Comparison of ENCODE assay signal across 8 cellular contexts in the genomic region with DNA sequence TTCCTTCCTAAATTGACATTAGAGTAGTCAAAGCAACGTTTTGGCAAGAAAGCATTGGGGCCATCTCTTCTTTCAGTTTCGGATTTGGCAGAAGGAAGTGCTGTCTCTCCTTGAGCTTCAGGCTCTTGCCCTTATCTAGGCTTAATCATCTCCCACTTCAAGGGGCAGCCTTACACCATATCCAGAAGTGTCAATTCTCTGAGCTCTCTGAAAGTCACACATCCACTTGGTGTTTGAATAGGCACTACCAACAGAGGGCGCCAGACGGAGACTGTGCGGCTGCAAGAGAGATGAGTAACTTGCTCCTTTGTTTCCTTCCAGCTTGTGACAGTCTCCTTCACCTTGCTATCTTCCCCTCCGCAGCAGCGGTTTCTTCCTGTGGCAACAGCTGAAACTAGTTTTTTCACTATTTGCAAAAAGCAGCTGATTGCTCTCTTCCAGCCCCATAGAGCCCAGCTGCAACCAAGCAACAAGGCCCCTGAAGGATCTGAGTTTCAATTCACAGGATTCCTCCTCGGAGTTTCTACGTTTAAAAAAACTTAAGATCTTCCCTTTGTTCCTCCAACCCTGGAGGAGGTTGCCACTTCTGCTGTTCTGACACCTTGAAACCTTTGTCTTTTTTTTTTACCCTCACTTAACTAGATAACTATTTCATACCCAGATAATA.
DNase-seq lines count a peak whose midpoint lies in the region; ATAC-seq and TF ChIP-seq lines count a peak whose summit lies in the region.

No MANE protein-coding gene starts in this region.

- BruUV-seq in PC-3 (replicated peaks; lab: Mats Ljungman, UMichigan), result no TSS peak

- ATAC-seq in PC-3, result no peak
- ATAC-seq in activated T-cell treated with anti-CD3 and anti-CD28 coated beads, Interleukin-2, amount 50 U/mL, for 72 hours (replicated peaks in 1 of 2), result peak; percentile 97

- H3K36me3 ChIP-seq in PC-3 (ENCODE audit: low read depth, low read length), result no peaks in the 10 kb centered on the region
- H3K36me3 ChIP-seq in testis (ENCODE audit: low read depth, missing control alignments), result no peaks in the 10 kb centered on the region

- no peaks in the 10 kb centered on the region for H3F3A ChIP-seq in PC-3 (ENCODE audit: low read length, unreplicated experiment)

- H3K27me3 Mint-ChIP-seq in activated T-cell treated with anti-CD3 and anti-CD28 coated beads, Interleukin-2, amount 50 U/mL, for 72 hours (ENCODE audit: low read depth), result no peaks in the 10 kb centered on the region

- peak overlapping the region; percentile 8 to 58 for H3K4me3 Mint-ChIP-seq in activated T-cell treated with anti-CD3 and anti-CD28 coated beads, Interleukin-2, amount 50 U/mL, for 72 hours

- H2AFZ ChIP-seq in PC-3 (ENCODE audit: low read length), result no peak overlapping the region

- no peak overlapping the region for H3K9ac ChIP-seq in PC-3 (ENCODE audit: low read length)

- DNase-seq in NCI-H510A treated with DMSO at 0.1 percent for 48 hours (lab: John Stamatoyannopoulos, UW), result peak; percentile 64
- no peak for DNase-seq in NCI-H510A (lab: John Stamatoyannopoulos, UW)
- DNase-seq in KG1 (lab: John Stamatoyannopoulos, UW), result peak; percentile 80
- DNase-seq in PC-3, result peak; percentile 73
- DNase-seq in activated T-cell treated with anti-CD3 and anti-CD28 coated beads, Interleukin-2, amount 50 U/mL, for 72 hours, result peak; percentile 85 to 87
- DNase-seq in fibroblast of the aortic adventitia (ENCODE audit: low read depth), result peak; percentile 79
- peak; percentile 70 for DNase-seq in occipital lobe (lab: John Stamatoyannopoulos, UW)
- peak; percentile 92 for DNase-seq in testis

- H3K9me3 Mint-ChIP-seq in activated T-cell treated with anti-CD3 and anti-CD28 coated beads, Interleukin-2, amount 50 U/mL, for 72 hours, result no peaks in the 10 kb centered on the region

- no peaks in the 10 kb centered on the region for H4K20me1 ChIP-seq in PC-3 (ENCODE audit: low read length)

- no peak for TF ChIP-seq POLR2A in testis (IDR thresholded peaks at IDR 0.05)

- H3K27ac ChIP-seq in PC-3 (ENCODE audit: low read length) (no peak overlapping the region), testis (no peak overlapping the region)

- H3K4me1 ChIP-seq in PC-3 (ENCODE audit: insufficient read depth, low read length), result peaks cover 7% of the 10 kb centered on the region; the same call in 1 of the 2 replicates
- no peaks in the 10 kb centered on the region for H3K4me1 ChIP-seq in testis

- no peaks in the 10 kb centered on the region for H3K36me3 Mint-ChIP-seq in activated T-cell treated with anti-CD3 and anti-CD28 coated beads, Interleukin-2, amount 50 U/mL, for 72 hours (ENCODE audit: insufficient read depth in 2 of 2)

- TF ChIP-seq CTCF in PC-3 (conservative IDR thresholded peaks at IDR 0.05; ENCODE audit: low read depth, low read length) (peak; percentile 76), fibroblast of the aortic adventitia (IDR thresholded peaks at IDR 0.05; ENCODE audit: insufficient read depth, low read length) (peak; percentile 97), testis (IDR thresholded peaks at IDR 0.05) (peak; percentile 66 to 93 (median 91))

- POLR2A ChIA-PET in PC-3 (lab: Charles Lee; ENCODE audit: unreplicated experiment), result no interaction called here

- CTCF ChIA-PET in PC-3 (lab: Charles Lee), result no interaction called here

- 0 out of 2 replicates have a peak overlapping the region, but pooled peaks have one; percentile 15 for H3K4me2 ChIP-seq in PC-3 (ENCODE audit: low read length)

- H3K9me3 ChIP-seq in PC-3 (ENCODE audit: low read length) (no peaks in the 10 kb centered on the region), testis (no peaks in the 10 kb centered on the region)

- 12 to 16% methylated on average over 9 of the region's 9 CpGs for WGBS in testis, 2 donors

- peaks cover 6% of the 10 kb centered on the region; the same call in 1 of the 2 replicates for H3K27me3 ChIP-seq in PC-3 (ENCODE audit: low read length)
- no peaks in the 10 kb centered on the region for H3K27me3 ChIP-seq in testis

- peaks cover 14% of the 10 kb centered on the region for H3K4me1 Mint-ChIP-seq in activated T-cell treated with anti-CD3 and anti-CD28 coated beads, Interleukin-2, amount 50 U/mL, for 72 hours (ENCODE audit: low read depth)

- peak overlapping the region; percentile 30 for H3K27ac Mint-ChIP-seq in activated T-cell treated with anti-CD3 and anti-CD28 coated beads, Interleukin-2, amount 50 U/mL, for 72 hours

- no peak overlapping the region for H3K4me3 ChIP-seq in PC-3 (ENCODE audit: low read length)
- no peak overlapping the region for H3K4me3 ChIP-seq in fibroblast of the aortic adventitia (ENCODE audit: low read depth, low read length)
- H3K4me3 ChIP-seq in testis, result no peak overlapping the region

- no peaks in the 10 kb centered on the region for H3K9me2 ChIP-seq in PC-3 (replicated peaks; ENCODE audit: low read length)

- H3K79me2 ChIP-seq in PC-3 (ENCODE audit: low read length), result no peaks in the 10 kb centered on the region

- intact Hi-C loops in PC-3 (cut with micrococcal nuclease), result no loop called here
- intact Hi-C loops in testis (cut with DNase I; ENCODE audit: low total_unique reads), result no loop called here
